In genomic region chr17:42832213-42832933, GRCh38 we compare ENCODE assay signal across 8 cellular contexts. TPM values are rescaled to one million over a fixed set of nuclear protein-coding genes. Genes with fewer than 3 reads are reported as not detected.
DNase-seq lines count a peak whose midpoint lies in the region; ATAC-seq and TF ChIP-seq lines count a peak whose summit lies in the region.

No MANE protein-coding gene starts in this region.

- DNase-seq in AG10803 (ENCODE audit: low read depth) (no peak), kidney epithelial cell (ENCODE audit: low read depth) (no peak), testis (no peak), HT-29 (ENCODE audit: low spot score) (no peak)
- no peak for DNase-seq in activated naive CD8-positive, alpha-beta T cell treated with anti-CD3 and anti-CD28 coated beads, Interleukin-2, amount 50 U/mL, for 24 hours
- no peak for DNase-seq in effector CD4-positive, alpha-beta T cell

- no peaks in the 10 kb centered on the region for H3K27me3 ChIP-seq in kidney epithelial cell (ENCODE audit: control insufficient read depth, insufficient read depth, low read length)
- no peaks in the 10 kb centered on the region for H3K27me3 ChIP-seq in testis

- TF ChIP-seq CTCF in AG10803 (conservative IDR thresholded peaks at IDR 0.05; ENCODE audit: low read length) (no peak), kidney epithelial cell (IDR thresholded peaks at IDR 0.05; ENCODE audit: insufficient read depth, low read length, poor library complexity, severe bottlenecking) (no peak), testis (IDR thresholded peaks at IDR 0.05) (no peak)

- peak overlapping the region; percentile 77 to 87 for H3K27ac ChIP-seq in testis

- no peak for TF ChIP-seq POLR2A in testis (IDR thresholded peaks at IDR 0.05)

- intact Hi-C loops in testis (cut with DNase I; ENCODE audit: low total_unique reads) = no loop called here

- H3K9me3 ChIP-seq in testis = no peaks in the 10 kb centered on the region

- peak overlapping the region; percentile 99 for H3K27ac Mint-ChIP-seq in activated naive CD8-positive, alpha-beta T cell treated with anti-CD3 and anti-CD28 coated beads, Interleukin-2, amount 50 U/mL, for 24 hours

- H3K36me3 ChIP-seq in kidney epithelial cell (ENCODE audit: control insufficient read depth, insufficient read depth, low read length) (no peaks in the 10 kb centered on the region), testis (ENCODE audit: low read depth, missing control alignments) (no peaks in the 10 kb centered on the region)

- H3K4me3 Mint-ChIP-seq in activated naive CD8-positive, alpha-beta T cell treated with anti-CD3 and anti-CD28 coated beads, Interleukin-2, amount 50 U/mL, for 24 hours = peak overlapping the region; percentile 96

- peaks cover 29% of the 10 kb centered on the region for H3K4me1 Mint-ChIP-seq in activated naive CD8-positive, alpha-beta T cell treated with anti-CD3 and anti-CD28 coated beads, Interleukin-2, amount 50 U/mL, for 24 hours

- H3K36me3 Mint-ChIP-seq in activated naive CD8-positive, alpha-beta T cell treated with anti-CD3 and anti-CD28 coated beads, Interleukin-2, amount 50 U/mL, for 24 hours (ENCODE audit: low read depth) = peaks cover 26% of the 10 kb centered on the region

- H3K4me3 ChIP-seq in AG10803 (ENCODE audit: low read length) = peak overlapping the region; percentile 97
- peak overlapping the region; percentile 93 for H3K4me3 ChIP-seq in kidney epithelial cell (ENCODE audit: low read depth, low read length)
- H3K4me3 ChIP-seq in testis = peak overlapping the region; percentile 87 to 99

- no peaks in the 10 kb centered on the region for H3K9me3 Mint-ChIP-seq in activated naive CD8-positive, alpha-beta T cell treated with anti-CD3 and anti-CD28 coated beads, Interleukin-2, amount 50 U/mL, for 24 hours

- peaks cover 2% of the 10 kb centered on the region for H3K27me3 Mint-ChIP-seq in activated naive CD8-positive, alpha-beta T cell treated with anti-CD3 and anti-CD28 coated beads, Interleukin-2, amount 50 U/mL, for 24 hours

- H3K4me1 ChIP-seq in testis = peaks cover 10% of the 10 kb centered on the region

- 32 to 47% methylated on average over 9 of the region's 9 CpGs for WGBS in testis, 2 donors

- ATAC-seq in HG02678 (IDR thresholded peaks at IDR 0.05; ENCODE audit: unreplicated experiment) (peak; percentile 4), GM18867 (IDR thresholded peaks at IDR 0.05; ENCODE audit: unreplicated experiment) (no peak)
- peak; percentile 21 for ATAC-seq in activated naive CD8-positive, alpha-beta T cell treated with anti-CD3 and anti-CD28 coated beads, Interleukin-2, amount 50 U/mL, for 24 hours

RNA-seq across cellular contexts. Expression of gene PSME3, which starts 0.8 kb away (rescaled TPM):
- 164 and 182 TPM in 2 replicates for total RNA-seq in kidney epithelial cell
- total RNA-seq in testis = 10 to 100 TPM; 79.7 to 92.1 TPM
- 135 TPM for polyA plus RNA-seq in testis (ENCODE audit: insufficient read depth, low read depth, low replicate concordance)
- 96.8 and 142 TPM in 2 replicates for total RNA-seq in HT-29 (2014; rRNA removed; shearing (Covaris generic))

RNA-seq across cellular contexts. Expression of gene BECN1, which starts 8.3 kb away (rescaled TPM):
- total RNA-seq in kidney epithelial cell (100 and 112 TPM in 2 replicates), testis (100 to 1,000 TPM; 100 to 111 TPM)
- 74.2 TPM for polyA plus RNA-seq in testis (ENCODE audit: insufficient read depth, low read depth, low replicate concordance)
- total RNA-seq in HT-29 (2014; rRNA removed; shearing (Covaris generic)) = 108 and 118 TPM in 2 replicates

RNA-seq across cellular contexts. Expression of gene AOC2, which starts 12.0 kb away (rescaled TPM):
- total RNA-seq in kidney epithelial cell (2.7 and 3.7 TPM in 2 replicates), testis (10 to 100 TPM; 10.3 to 14.6 TPM)
- 5.7 TPM for polyA plus RNA-seq in testis (ENCODE audit: insufficient read depth, low read depth, low replicate concordance)
- total RNA-seq in HT-29 (2014; rRNA removed; shearing (Covaris generic)) = 1.6 and 1.8 TPM in 2 replicates

RNA-seq across cellular contexts. Expression of gene AOC3, which starts 18.6 kb away (rescaled TPM):
- total RNA-seq in kidney epithelial cell = 0.08 and 0.55 TPM in 2 replicates
- 10 to 100 TPM; 14.3 to 14.8 TPM for total RNA-seq in testis
- polyA plus RNA-seq in testis (ENCODE audit: insufficient read depth, low read depth, low replicate concordance) = 46.4 TPM
- 0.23 TPM in 1 of 2 replicates, not detected in the other for total RNA-seq in HT-29 (2014; rRNA removed; shearing (Covaris generic))

RNA-seq across cellular contexts. Expression of gene CNTD1, which starts 33.7 kb away (rescaled TPM):
- 0.21 TPM in 1 of 2 replicates, not detected in the other for total RNA-seq in kidney epithelial cell
- total RNA-seq in testis = 10 to 100 TPM; 21.2 to 49.1 TPM
- polyA plus RNA-seq in testis (ENCODE audit: insufficient read depth, low read depth, low replicate concordance) = 114 TPM
- total RNA-seq in HT-29 (2014; rRNA removed; shearing (Covaris generic)) = 0.13 and 0.66 TPM in 2 replicates
